Comparison of ENCODE assay signal across 14 cellular contexts in genomic region chr9:6873862-6874261, GRCh38.
DNase-seq lines count a peak whose midpoint lies in the region; FAIRE-seq and TF ChIP-seq lines count a peak whose summit lies in the region.
"Had no signal": no experiment of that assay in that cellular context is flagged by ENCODE, and none has a peak within 500 bp of the region (broad histone marks: within the 10 kb centered on the region; RNA-seq: fewer than 3 reads in every experiment).

No MANE protein-coding gene starts in this region.

- no peak overlapping the region for H2BK120ac ChIP-seq in H1 (replicated peaks; ENCODE audit: low read depth, low read length)

- no peak overlapping the region for H2BK12ac ChIP-seq in H1 (ENCODE audit: low read depth, low read length)

- CTCF ChIA-PET in CD8-positive, alpha-beta memory T cell (lab: Charles Lee) = no interaction called here
- CTCF ChIA-PET in H1 (lab: Charles Lee; ENCODE audit: partially characterized antibody) = interaction anchor here (0.7 to 1.6 kb wide), 2 partner anchors 46 to 158 kb away, joined by 5 to 11 read pairs; no protein-coding TSS in a partner anchor

- H3K4me3 ChIP-seq in CD8-positive, alpha-beta memory T cell (ENCODE audit: low read length) = no peak overlapping the region
- H3K4me3 ChIP-seq in H1 (ENCODE audit: extremely low read depth in 1 of 4, insufficient read depth in 2 of 4, low read depth in 3 of 4, low read length in 4 of 4) = no peak overlapping the region
- H3K4me3 ChIP-seq in osteoblast (ENCODE audit: insufficient read depth, low read length) = no peak overlapping the region
- H3K4me3 ChIP-seq: lower lobe of right lung, prostate gland had no signal

- H3K36me3 Mint-ChIP-seq in CD8-positive, alpha-beta memory T cell = peaks cover 4 to 21% (median 14%) of the 10 kb centered on the region in 3 donors

- no peak overlapping the region for H2BK5ac ChIP-seq in H1 (ENCODE audit: low read depth, low read length)

- H4K8ac ChIP-seq in H1 (ENCODE audit: extremely low read depth, insufficient read depth, low read length) = no peak overlapping the region

- no peaks in the 10 kb centered on the region for H4K20me1 ChIP-seq in H1 (replicated peaks in 1 of 2; ENCODE audit: control insufficient read depth in 1 of 2, insufficient read depth in 2 of 2, low read length in 2 of 2)
- peaks cover 3% of the 10 kb centered on the region for H4K20me1 ChIP-seq in osteoblast (ENCODE audit: insufficient read depth, low read length)

- H3K4me1 Mint-ChIP-seq in CD8-positive, alpha-beta memory T cell = peaks cover 74 to 91% (median 85%) of the 10 kb centered on the region in 3 donors

- POLR2A ChIA-PET in CD8-positive, alpha-beta memory T cell (lab: Charles Lee) = no interaction called here
- POLR2A ChIA-PET in H1 (lab: Charles Lee; ENCODE audit: partially characterized antibody) = interaction anchor here (0.7 to 1.3 kb wide), 2 partner anchors 11 to 46 kb away, joined by 3 to 4 read pairs; no protein-coding TSS in a partner anchor

- no peak overlapping the region for H3K18ac ChIP-seq in H1 (ENCODE audit: extremely low read depth, low read length)

- H3K4me2 ChIP-seq in H1 (ENCODE audit: insufficient read depth in 1 of 2, low read depth in 2 of 2, low read length in 2 of 2) (no peak overlapping the region), osteoblast (ENCODE audit: insufficient read depth, low read length) (peak overlapping the region; percentile 28)

- H3K23ac ChIP-seq in H1 (ENCODE audit: insufficient read length) = no peak overlapping the region

- H3K27me3 ChIP-seq in CD8-positive, alpha-beta memory T cell (ENCODE audit: insufficient read depth, low read length, poor library complexity, severe bottlenecking) = no peaks in the 10 kb centered on the region
- H3K27me3 ChIP-seq in H1 (replicated peaks in 1 of 4; ENCODE audit: control insufficient read depth in 3 of 4, extremely low read depth in 1 of 4, insufficient read depth in 3 of 4, low read length in 3 of 4) = no peaks in the 10 kb centered on the region
- no peaks in the 10 kb centered on the region for H3K27me3 ChIP-seq in osteoblast (ENCODE audit: insufficient read depth, low read length)

- no peak overlapping the region for H2AFZ ChIP-seq in H1 (ENCODE audit: low read length)
- H2AFZ ChIP-seq in osteoblast (ENCODE audit: low read length) = no peak overlapping the region

- peak in 3 of 5 donors; percentile 29 to 68 (median 51) for DNase-seq in CD8-positive, alpha-beta memory T cell
- DNase-seq in RPMI7951 (ENCODE audit: low read depth) (peak; percentile 13), H1 (ENCODE audit: low read depth in 1 of 2, low spot score in 2 of 2) (no peak), osteoblast (ENCODE audit: insufficient read length, low spot score, missing footprints) (no peak), NCI-H2107 treated with DMSO at 0.1 percent for 48 hours (lab: John Stamatoyannopoulos, UW; ENCODE audit: unreplicated experiment) (no peak), NCI-H2196 treated with DMSO at 0.1 percent for 48 hours (lab: John Stamatoyannopoulos, UW; ENCODE audit: unreplicated experiment) (no peak), D721Med (ENCODE audit: insufficient read length, low spot score) (no peak)
- DNase-seq in stimulated activated CD4-positive, alpha-beta T cell treated with anti-CD3 and anti-CD28 coated beads, Interleukin-2, amount 100 ng/mL, for 48 hours = no peak
- DNase-seq: CD4-positive, alpha-beta T cell; H7; KBM-7; lower lobe of right lung; NCI-H2171 had no signal

- no peak overlapping the region for H3K56ac ChIP-seq in H1 (replicated peaks; ENCODE audit: insufficient read length, low read depth, low read length)

- no peaks in the 10 kb centered on the region for H3K9me3 ChIP-seq in CD8-positive, alpha-beta memory T cell (ENCODE audit: low read length)
- no peaks in the 10 kb centered on the region for H3K9me3 ChIP-seq in H1 (ENCODE audit: insufficient read depth in 2 of 2, low read depth in 1 of 2, low read length in 1 of 2)
- H3K9me3 ChIP-seq in osteoblast (ENCODE audit: low read depth, low read length) = no peaks in the 10 kb centered on the region
- H3K9me3 ChIP-seq: lower lobe of right lung, prostate gland had no signal

- no peak overlapping the region for H3K4ac ChIP-seq in H1 (replicated peaks; ENCODE audit: insufficient read length, low read depth, low read length)

- peaks cover 0 to 3% of the 10 kb centered on the region in 2 experiments; a peak in 1 of 4 replicates for H3K79me2 ChIP-seq in H1 (ENCODE audit: control insufficient read depth in 1 of 2, insufficient read depth in 2 of 2, low read length in 2 of 2)
- H3K79me2 ChIP-seq in osteoblast (ENCODE audit: insufficient read depth, low read length) = peaks cover 26% of the 10 kb centered on the region

- peak overlapping the region in 7 of 8 donors; percentile 1 to 68 (median 39) for H3K27ac Mint-ChIP-seq in CD8-positive, alpha-beta memory T cell
- H3K27ac Mint-ChIP-seq: CD4-positive, alpha-beta T cell had no signal

- no peak for TF ChIP-seq CTCF in H1 (IDR thresholded peaks at IDR 0.05; ENCODE audit: control extremely low read depth in 1 of 3, insufficient read depth in 1 of 3, low read depth in 1 of 3, low read length in 3 of 3)
- no peak for TF ChIP-seq CTCF in osteoblast (IDR thresholded peaks at IDR 0.05; ENCODE audit: extremely low read depth, low read depth, low read length)
- no peak for TF ChIP-seq CTCF in D721Med (IDR thresholded peaks at IDR 0.05; ENCODE audit: insufficient read depth, missing control alignments)

- no peak overlapping the region for H3K9ac ChIP-seq in H1 (replicated peaks in 1 of 4; ENCODE audit: extremely low read depth in 1 of 4, low read depth in 3 of 4, low read length in 3 of 4)

- H3K36me3 ChIP-seq in CD8-positive, alpha-beta memory T cell (ENCODE audit: insufficient read depth, low read length) = no peaks in the 10 kb centered on the region
- H3K36me3 ChIP-seq in H1 (ENCODE audit: control insufficient read depth in 2 of 4, insufficient read depth in 4 of 4, low read length in 3 of 4) (no peaks in the 10 kb centered on the region), osteoblast (ENCODE audit: insufficient read depth, low read length) (no peaks in the 10 kb centered on the region)
- H3K36me3 ChIP-seq: lower lobe of right lung, prostate gland had no signal

- no peak overlapping the region for H2AK5ac ChIP-seq in H1 (ENCODE audit: low read depth, low read length)

- TF ChIP-seq EP300 in H1 (IDR thresholded peaks at IDR 0.05; ENCODE audit: borderline replicate concordance in 1 of 2, low read depth in 2 of 2, low read length in 2 of 2) = no peak

- no peak overlapping the region for H4K5ac ChIP-seq in H1 (ENCODE audit: insufficient read length, low read depth, low read length)

- no peak for TF ChIP-seq RAD21 in H1 (IDR thresholded peaks at IDR 0.05 in 1 of 2, conservative IDR thresholded peaks at IDR 0.05 in 1 of 2; ENCODE audit: low read depth in 2 of 2, low read length in 2 of 2)

- no peak overlapping the region for H4K91ac ChIP-seq in H1 (replicated peaks; ENCODE audit: insufficient read length, low read length)

- 90% methylated on average over 6 of the region's 7 CpGs; no CpG with 5 or more reads in 1 of the 2 experiments for WGBS in H1 (ENCODE audit: extremely low coverage in 1 of 2, insufficient coverage in 1 of 2, insufficient read length in 1 of 2, insufficient replicate concordance in 2 of 2, low coverage in 1 of 2, low lambda C conversion rate in 2 of 2, missing lambda C conversion rate in 1 of 2), 2 experiments

- H3K9me3 Mint-ChIP-seq in CD8-positive, alpha-beta memory T cell = peaks cover 0 to 3% (median 0%) of the 10 kb centered on the region in 5 donors

- H3K23me2 ChIP-seq in H1 (ENCODE audit: low read depth, low read length) = no peaks in the 10 kb centered on the region

- FAIRE-seq in H1 (lab: Jason Lieb, UNC) (no peak), D721Med (lab: Jason Lieb, UNC) (no peak)

- H2BK20ac ChIP-seq in H1 (ENCODE audit: low read length) = no peak overlapping the region

- no peak for TF ChIP-seq POLR2A in H1 (IDR thresholded peaks at IDR 0.05; ENCODE audit: control extremely low read depth in 1 of 2, low read depth in 2 of 2, low read length in 2 of 2)

- no peak overlapping the region for H3K27ac ChIP-seq in CD8-positive, alpha-beta memory T cell (ENCODE audit: low read depth, low read length)
- no peak overlapping the region for H3K27ac ChIP-seq in H1 (ENCODE audit: low read depth, low read length)
- H3K27ac ChIP-seq in osteoblast (ENCODE audit: low read depth, low read length) = no peak overlapping the region
- H3K27ac ChIP-seq: lower lobe of right lung, prostate gland had no signal

- no peaks in the 10 kb centered on the region for H3K4me1 ChIP-seq in CD8-positive, alpha-beta memory T cell (ENCODE audit: insufficient read depth, low read length)
- H3K4me1 ChIP-seq in H1 (replicated peaks in 1 of 4; ENCODE audit: control insufficient read depth in 3 of 4, insufficient read depth in 4 of 4, low read length in 3 of 4) = peaks cover 3 to 14% (median 10%) of the 10 kb centered on the region in 4 experiments
- peaks cover 24% of the 10 kb centered on the region for H3K4me1 ChIP-seq in osteoblast (ENCODE audit: insufficient read depth, low read length)
- H3K4me1 ChIP-seq: lower lobe of right lung, prostate gland had no signal

- H3K14ac ChIP-seq in H1 (ENCODE audit: insufficient read length) = no peak overlapping the region

- peak overlapping the region; percentile 21 to 53 (median 40) for H3K4me3 Mint-ChIP-seq in CD8-positive, alpha-beta memory T cell
- H3K4me3 Mint-ChIP-seq: CD4-positive, alpha-beta T cell had no signal

- H3K27me3 Mint-ChIP-seq in CD8-positive, alpha-beta memory T cell = no peaks in the 10 kb centered on the region
- H3K27me3 Mint-ChIP-seq: CD4-positive, alpha-beta T cell had no signal

- H2BK15ac ChIP-seq in H1 (ENCODE audit: low read length) = no peak overlapping the region

- H3K79me1 ChIP-seq in H1 (ENCODE audit: low read depth, low read length) = no peaks in the 10 kb centered on the region; the same call in none of the 2 replicates

TF ChIP-seq in H1, 55 proteins besides CTCF, POLR2A, EP300 and RAD21:
- no peak for TF ChIP-seq HDAC2 (IDR thresholded peaks at IDR 0.05; ENCODE audit: borderline replicate concordance in 1 of 2, low read depth in 2 of 2, low read length in 2 of 2)
- TF ChIP-seq JUND (IDR thresholded peaks at IDR 0.05; ENCODE audit: low read length) = peak; percentile 76
- TF ChIP-seq CTBP2 (IDR thresholded peaks at IDR 0.05; ENCODE audit: borderline replicate concordance, insufficient read depth, insufficient read length, low read length) = no peak

Comparison
In these comparisons a context has a peak if more than half of its experiments do, and no peak if none do; other contexts are left out.
1. DNase-seq: peak in CD8-positive, alpha-beta memory T cell (3 of 5) and RPMI7951 (single experiment); none in H1 (0 of 2), osteoblast (single experiment), NCI-H2107 treated with DMSO at 0.1 percent for 48 hours (single experiment), NCI-H2196 treated with DMSO at 0.1 percent for 48 hours (single experiment), stimulated activated CD4-positive, alpha-beta T cell treated with anti-CD3 and anti-CD28 coated beads, Interleukin-2, amount 100 ng/mL, for 48 hours (0 of 2) and D721Med (single experiment).